In genomic region chr6:43427406-43428111, GRCh38 we compare ENCODE assay signal across 1 cellular context.
TF ChIP-seq lines count a peak whose summit lies in the region.

TSS of gene ABCC10 (plus strand) at chr6:43427541. CDS start at chr6:43427979, 438 bp downstream.

TF ChIP-seq in HepG2, 621 proteins besides CTCF, POLR2A, EP300 and RAD21 (continued from another document and continues in another):
- TF ChIP-seq, protein P1, sequence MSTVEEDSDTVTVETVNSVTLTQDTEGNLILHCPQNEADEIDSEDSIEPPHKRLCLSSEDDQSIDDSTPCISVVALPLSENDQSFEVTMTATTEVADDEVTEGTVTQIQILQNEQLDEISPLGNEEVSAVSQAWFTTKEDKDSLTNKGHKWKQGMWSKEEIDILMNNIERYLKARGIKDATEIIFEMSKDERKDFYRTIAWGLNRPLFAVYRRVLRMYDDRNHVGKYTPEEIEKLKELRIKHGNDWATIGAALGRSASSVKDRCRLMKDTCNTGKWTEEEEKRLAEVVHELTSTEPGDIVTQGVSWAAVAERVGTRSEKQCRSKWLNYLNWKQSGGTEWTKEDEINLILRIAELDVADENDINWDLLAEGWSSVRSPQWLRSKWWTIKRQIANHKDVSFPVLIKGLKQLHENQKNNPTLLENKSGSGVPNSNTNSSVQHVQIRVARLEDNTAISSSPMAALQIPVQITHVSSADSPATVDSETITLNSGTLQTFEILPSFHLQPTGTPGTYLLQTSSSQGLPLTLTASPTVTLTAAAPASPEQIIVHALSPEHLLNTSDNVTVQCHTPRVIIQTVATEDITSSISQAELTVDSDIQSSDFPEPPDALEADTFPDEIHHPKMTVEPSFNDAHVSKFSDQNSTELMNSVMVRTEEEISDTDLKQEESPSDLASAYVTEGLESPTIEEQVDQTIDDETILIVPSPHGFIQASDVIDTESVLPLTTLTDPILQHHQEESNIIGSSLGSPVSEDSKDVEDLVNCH (CRISPR knock-in tag; IDR thresholded peaks at IDR 0.05) = 0 out of 2 replicates have a peak, but pooled peaks have one; percentile 23
- TF ChIP-seq SRSF1 (optimal IDR thresholded peaks at IDR 0.05; ENCODE audit: low read depth, low read length) (peak; percentile 96), PAF1 (CRISPR knock-in tag; IDR thresholded peaks at IDR 0.05) (no peak), PAWR (CRISPR knock-in tag; IDR thresholded peaks at IDR 0.05; ENCODE audit: borderline replicate concordance) (peak; percentile 78; the same call in 1 of the 2 replicates), MLXIP (CRISPR knock-in tag; IDR thresholded peaks at IDR 0.05; ENCODE audit: borderline replicate concordance) (no peak), FOXM1 (CRISPR knock-in tag; IDR thresholded peaks at IDR 0.05) (peak; percentile 42; the same call in 1 of the 2 replicates), ZBED4 (CRISPR knock-in tag; IDR thresholded peaks at IDR 0.05; ENCODE audit: borderline replicate concordance) (peak; percentile 82), NAIF1 (CRISPR knock-in tag; IDR thresholded peaks at IDR 0.05; ENCODE audit: borderline replicate concordance) (no peak), EEA1 (CRISPR knock-in tag; IDR thresholded peaks at IDR 0.05; ENCODE audit: borderline replicate concordance) (no peak; the same call in 1 of the 2 replicates), NFE2 (CRISPR knock-in tag; IDR thresholded peaks at IDR 0.05) (no peak), KLF15 (CRISPR knock-in tag; IDR thresholded peaks at IDR 0.05; ENCODE audit: borderline replicate concordance) (no peak), TCF7L2 (IDR thresholded peaks at IDR 0.05; ENCODE audit: low read depth, low read length) (no peak), ZBTB38 (CRISPR knock-in tag; IDR thresholded peaks at IDR 0.05) (peak; percentile 61), ZNF263 (CRISPR knock-in tag; IDR thresholded peaks at IDR 0.05) (peak; percentile 48), ZBTB34 (CRISPR knock-in tag; IDR thresholded peaks at IDR 0.05) (no peak), THRA (CRISPR knock-in tag; IDR thresholded peaks at IDR 0.05; ENCODE audit: borderline replicate concordance) (no peak), ZNF792 (CRISPR knock-in tag; IDR thresholded peaks at IDR 0.05) (no peak), RBAK (CRISPR knock-in tag; IDR thresholded peaks at IDR 0.05) (0 out of 2 replicates have a peak, but pooled peaks have one; percentile 31), ZNF530 (CRISPR knock-in tag; IDR thresholded peaks at IDR 0.05; ENCODE audit: low read depth) (no peak), TOPORS (CRISPR knock-in tag; IDR thresholded peaks at IDR 0.05) (no peak), SNAI1 (CRISPR knock-in tag; IDR thresholded peaks at IDR 0.05; ENCODE audit: borderline replicate concordance) (peak; percentile 96; the same call in 1 of the 2 replicates), TARDBP (CRISPR knock-in tag; IDR thresholded peaks at IDR 0.05) (0 out of 2 replicates have a peak, but pooled peaks have one; percentile 18), ZNF343 (CRISPR knock-in tag; IDR thresholded peaks at IDR 0.05) (peak; percentile 50; the same call in 1 of the 2 replicates), ZNF816 (CRISPR knock-in tag; IDR thresholded peaks at IDR 0.05; ENCODE audit: borderline replicate concordance) (no peak; the same call in 1 of the 2 replicates), ZBTB7B (CRISPR knock-in tag; IDR thresholded peaks at IDR 0.05) (peak; percentile 67; the same call in 1 of the 2 replicates), ZNF782 (CRISPR knock-in tag; IDR thresholded peaks at IDR 0.05; ENCODE audit: borderline replicate concordance) (peak; percentile 57), NFE2L1 (CRISPR knock-in tag; IDR thresholded peaks at IDR 0.05; ENCODE audit: borderline replicate concordance) (peak; percentile 64; the same call in 1 of the 2 replicates), ZNF713 (CRISPR knock-in tag; IDR thresholded peaks at IDR 0.05) (no peak), ZNF652 (CRISPR knock-in tag; IDR thresholded peaks at IDR 0.05; ENCODE audit: borderline replicate concordance, low read depth) (no peak), ATF2 (CRISPR knock-in tag; IDR thresholded peaks at IDR 0.05) (peak; percentile 49; the same call in 1 of the 2 replicates), AGO1 (IDR thresholded peaks at IDR 0.05; ENCODE audit: low read depth, low read length, poor library complexity, severe bottlenecking) (peak; percentile 61), PBX2 (CRISPR knock-in tag; IDR thresholded peaks at IDR 0.05) (no peak)
- TF ChIP-seq, protein P2, sequence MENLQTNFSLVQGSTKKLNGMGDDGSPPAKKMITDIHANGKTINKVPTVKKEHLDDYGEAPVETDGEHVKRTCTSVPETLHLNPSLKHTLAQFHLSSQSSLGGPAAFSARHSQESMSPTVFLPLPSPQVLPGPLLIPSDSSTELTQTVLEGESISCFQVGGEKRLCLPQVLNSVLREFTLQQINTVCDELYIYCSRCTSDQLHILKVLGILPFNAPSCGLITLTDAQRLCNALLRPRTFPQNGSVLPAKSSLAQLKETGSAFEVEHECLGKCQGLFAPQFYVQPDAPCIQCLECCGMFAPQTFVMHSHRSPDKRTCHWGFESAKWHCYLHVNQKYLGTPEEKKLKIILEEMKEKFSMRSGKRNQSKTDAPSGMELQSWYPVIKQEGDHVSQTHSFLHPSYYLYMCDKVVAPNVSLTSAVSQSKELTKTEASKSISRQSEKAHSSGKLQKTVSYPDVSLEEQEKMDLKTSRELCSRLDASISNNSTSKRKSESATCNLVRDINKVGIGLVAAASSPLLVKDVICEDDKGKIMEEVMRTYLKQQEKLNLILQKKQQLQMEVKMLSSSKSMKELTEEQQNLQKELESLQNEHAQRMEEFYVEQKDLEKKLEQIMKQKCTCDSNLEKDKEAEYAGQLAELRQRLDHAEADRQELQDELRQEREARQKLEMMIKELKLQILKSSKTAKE (CRISPR knock-in tag; IDR thresholded peaks at IDR 0.05; ENCODE audit: borderline replicate concordance) = no peak
- TF ChIP-seq, protein P3, sequence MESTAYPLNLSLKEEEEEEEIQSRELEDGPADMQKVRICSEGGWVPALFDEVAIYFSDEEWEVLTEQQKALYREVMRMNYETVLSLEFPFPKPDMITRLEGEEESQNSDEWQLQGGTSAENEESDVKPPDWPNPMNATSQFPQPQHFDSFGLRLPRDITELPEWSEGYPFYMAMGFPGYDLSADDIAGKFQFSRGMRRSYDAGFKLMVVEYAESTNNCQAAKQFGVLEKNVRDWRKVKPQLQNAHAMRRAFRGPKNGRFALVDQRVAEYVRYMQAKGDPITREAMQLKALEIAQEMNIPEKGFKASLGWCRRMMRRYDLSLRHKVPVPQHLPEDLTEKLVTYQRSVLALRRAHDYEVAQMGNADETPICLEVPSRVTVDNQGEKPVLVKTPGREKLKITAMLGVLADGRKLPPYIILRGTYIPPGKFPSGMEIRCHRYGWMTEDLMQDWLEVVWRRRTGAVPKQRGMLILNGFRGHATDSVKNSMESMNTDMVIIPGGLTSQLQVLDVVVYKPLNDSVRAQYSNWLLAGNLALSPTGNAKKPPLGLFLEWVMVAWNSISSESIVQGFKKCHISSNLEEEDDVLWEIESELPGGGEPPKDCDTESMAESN (CRISPR knock-in tag; conservative IDR thresholded peaks at IDR 0.05) = peak; percentile 81; the same call in 1 of the 2 replicates
- TF ChIP-seq, protein P4, sequence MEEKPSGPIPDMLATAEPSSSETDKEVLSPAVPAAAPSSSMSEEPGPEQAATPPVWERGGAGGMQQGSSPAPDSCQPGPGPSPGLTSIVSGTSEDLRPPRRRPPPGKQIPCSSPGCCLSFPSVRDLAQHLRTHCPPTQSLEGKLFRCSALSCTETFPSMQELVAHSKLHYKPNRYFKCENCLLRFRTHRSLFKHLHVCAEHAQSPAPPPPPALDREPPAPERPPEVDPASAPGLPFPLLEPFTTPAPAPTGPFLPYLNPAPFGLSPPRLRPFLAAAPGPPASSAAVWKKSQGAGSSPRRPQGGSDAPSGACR (CRISPR knock-in tag; IDR thresholded peaks at IDR 0.05) = peak; percentile 95
- TF ChIP-seq, protein P5, sequence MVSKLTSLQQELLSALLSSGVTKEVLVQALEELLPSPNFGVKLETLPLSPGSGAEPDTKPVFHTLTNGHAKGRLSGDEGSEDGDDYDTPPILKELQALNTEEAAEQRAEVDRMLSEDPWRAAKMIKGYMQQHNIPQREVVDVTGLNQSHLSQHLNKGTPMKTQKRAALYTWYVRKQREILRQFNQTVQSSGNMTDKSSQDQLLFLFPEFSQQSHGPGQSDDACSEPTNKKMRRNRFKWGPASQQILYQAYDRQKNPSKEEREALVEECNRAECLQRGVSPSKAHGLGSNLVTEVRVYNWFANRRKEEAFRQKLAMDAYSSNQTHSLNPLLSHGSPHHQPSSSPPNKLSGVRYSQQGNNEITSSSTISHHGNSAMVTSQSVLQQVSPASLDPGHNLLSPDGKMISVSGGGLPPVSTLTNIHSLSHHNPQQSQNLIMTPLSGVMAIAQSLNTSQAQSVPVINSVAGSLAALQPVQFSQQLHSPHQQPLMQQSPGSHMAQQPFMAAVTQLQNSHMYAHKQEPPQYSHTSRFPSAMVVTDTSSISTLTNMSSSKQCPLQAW (CRISPR knock-in tag; IDR thresholded peaks at IDR 0.05) = peak; percentile 68
